ENCODE assay signal across 1 cellular context in the genomic region with DNA sequence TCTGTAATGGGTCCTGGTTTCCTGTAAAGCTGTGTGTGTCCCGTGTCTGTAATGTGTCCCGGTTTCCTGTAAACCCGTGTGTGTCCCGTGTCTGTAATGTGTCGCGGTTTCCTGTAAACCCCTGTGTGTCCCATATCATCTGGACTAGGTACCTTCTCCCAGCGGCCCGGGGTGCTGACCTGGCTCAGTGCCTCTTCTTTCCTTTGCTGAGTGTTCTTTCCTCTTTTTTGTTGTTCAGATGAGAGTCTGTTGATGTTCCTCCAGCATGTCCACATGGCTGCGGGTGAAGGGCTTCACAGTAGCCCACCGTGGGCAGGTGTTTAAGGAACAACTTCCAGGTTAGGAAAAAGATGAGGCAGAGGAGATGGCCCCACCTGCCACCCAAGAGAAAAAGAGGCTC.
TF ChIP-seq lines count a peak whose summit lies in the region.

No MANE protein-coding gene starts in this region.

TF ChIP-seq in H1, 55 proteins besides CTCF, POLR2A, EP300 and RAD21:
- no peak for TF ChIP-seq MAFK (IDR thresholded peaks at IDR 0.05; ENCODE audit: low read depth, low read length)
- TF ChIP-seq RNF2 (IDR thresholded peaks at IDR 0.05; ENCODE audit: borderline replicate concordance, low read depth, low read length, missing control alignments, poor library complexity, severe bottlenecking), result no peak
- no peak for TF ChIP-seq SUZ12 (IDR thresholded peaks at IDR 0.05; ENCODE audit: low read length)
- no peak for TF ChIP-seq SIRT6 (IDR thresholded peaks at IDR 0.05; ENCODE audit: low read length)
- no peak for TF ChIP-seq HDAC6 (IDR thresholded peaks at IDR 0.05; ENCODE audit: low read depth, low read length)
- TF ChIP-seq FOSL1 (IDR thresholded peaks at IDR 0.05; ENCODE audit: insufficient read depth, low read depth, low read length), result no peak
- TF ChIP-seq BACH1 (IDR thresholded peaks at IDR 0.05; ENCODE audit: low read length), result no peak
